13 cellular contexts compared by ENCODE assay signal in the genomic region with DNA sequence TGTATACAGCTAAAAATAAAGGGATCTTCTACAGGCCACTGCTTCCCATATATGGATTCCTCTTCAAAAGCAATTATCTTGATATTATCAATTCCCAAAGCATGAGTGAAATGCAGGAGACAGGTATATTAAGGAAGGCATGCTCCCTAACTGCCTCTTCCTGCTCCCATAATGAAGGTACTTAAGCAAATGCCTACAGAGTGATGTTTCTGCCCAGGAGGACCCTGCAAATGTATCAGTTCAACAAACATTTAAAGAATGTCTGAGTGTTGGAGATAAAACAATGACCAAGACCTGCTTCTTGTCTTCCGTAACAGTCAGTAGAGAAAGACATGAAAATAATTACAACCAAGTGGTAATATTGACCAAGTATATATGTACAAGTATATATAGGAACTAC. TPM values are rescaled to one million over a fixed set of nuclear protein-coding genes. Genes with fewer than 3 reads are reported as not detected.
DNase-seq lines count a peak whose midpoint lies in the region; ATAC-seq and TF ChIP-seq lines count a peak whose summit lies in the region.
"Had no signal": no experiment of that assay in that cellular context is flagged by ENCODE, and none has a peak within 500 bp of the region (broad histone marks: within the 10 kb centered on the region; RNA-seq: fewer than 3 reads in every experiment).

No MANE protein-coding gene starts in this region.

- H3K9me2 ChIP-seq in GM23338 (ENCODE audit: insufficient read depth): no peaks in the 10 kb centered on the region

- H3F3A ChIP-seq in GM23338 (replicated peaks; ENCODE audit: low read depth): 0 out of 2 replicates have a peak, but pooled peaks cover 4% of the 10 kb centered on the region

- H2AFZ ChIP-seq in GM23338: no peak overlapping the region

- H3K4me2 ChIP-seq in BLaER1 (peak overlapping the region; percentile 78), GM23338 (no peak overlapping the region)

- TF ChIP-seq POLR2A in suprapubic skin (IDR thresholded peaks at IDR 0.05): no peak

- H4K20me1 ChIP-seq in BLaER1 (peaks cover 60% of the 10 kb centered on the region), GM23338 (replicated peaks; ENCODE audit: insufficient read depth) (no peaks in the 10 kb centered on the region)

- no peaks in the 10 kb centered on the region for H3K27me3 ChIP-seq in BLaER1
- peaks cover 14% of the 10 kb centered on the region for H3K27me3 ChIP-seq in GM23338 (ENCODE audit: insufficient read depth)
- H3K27me3 ChIP-seq in naive thymus-derived CD4-positive, alpha-beta T cell (ENCODE audit: control insufficient read depth in 2 of 2, insufficient read depth in 2 of 2, low read length in 2 of 2): no peaks in the 10 kb centered on the region
- H3K27me3 ChIP-seq in suprapubic skin: no peaks in the 10 kb centered on the region
- H3K27me3 ChIP-seq: MG63, vagina had no signal

- H3K36me3 ChIP-seq in BLaER1: no peaks in the 10 kb centered on the region; the same call in 1 of the 2 replicates
- H3K36me3 ChIP-seq in GM23338 (ENCODE audit: insufficient read depth): no peaks in the 10 kb centered on the region
- H3K36me3 ChIP-seq in naive thymus-derived CD4-positive, alpha-beta T cell (ENCODE audit: control insufficient read depth in 2 of 3, insufficient read depth in 3 of 3, low read length in 3 of 3): peaks cover 0 to 7% (median 0%) of the 10 kb centered on the region in 3 experiments
- H3K36me3 ChIP-seq in suprapubic skin: no peaks in the 10 kb centered on the region
- H3K36me3 ChIP-seq: vagina had no signal

- no peak for ATAC-seq in GM23338
- no peak for ATAC-seq in naive thymus-derived CD4-positive, alpha-beta T cell
- no peak for ATAC-seq in GM18907 (IDR thresholded peaks at IDR 0.05; ENCODE audit: unreplicated experiment)

- CTCF ChIA-PET in naive thymus-derived CD4-positive, alpha-beta T cell (lab: Charles Lee): no interaction called here

- no peak overlapping the region for H3K9ac ChIP-seq in BLaER1

- no peaks in the 10 kb centered on the region; the same call in 1 of the 2 replicates for H3K79me2 ChIP-seq in GM23338 (replicated peaks; ENCODE audit: insufficient read depth)

- TF ChIP-seq CTCF in GM23338 (conservative IDR thresholded peaks at IDR 0.05; ENCODE audit: low read depth in 2 of 2): no peak
- TF ChIP-seq CTCF in suprapubic skin (IDR thresholded peaks at IDR 0.05): no peak

- intact Hi-C loops in naive thymus-derived CD4-positive, alpha-beta T cell (cut with micrococcal nuclease): no loop called here
- intact Hi-C loops in cardiac septum (cut with DNase I): no loop called here

- peaks cover 45% of the 10 kb centered on the region for H3K4me1 ChIP-seq in BLaER1
- H3K4me1 ChIP-seq in GM23338 (ENCODE audit: insufficient read depth): peaks cover 8% of the 10 kb centered on the region; the same call in 1 of the 2 replicates
- peaks cover 15 to 19% of the 10 kb centered on the region in 2 donors for H3K4me1 ChIP-seq in naive thymus-derived CD4-positive, alpha-beta T cell (ENCODE audit: control insufficient read depth in 2 of 2, insufficient read depth in 2 of 2, low read length in 2 of 2)
- peaks cover 28% of the 10 kb centered on the region for H3K4me1 ChIP-seq in suprapubic skin

- no peak overlapping the region for H3K27ac Mint-ChIP-seq in GM23338
- peak overlapping the region in 8 of 9 donors; percentile 61 to 98 (median 97) for H3K27ac Mint-ChIP-seq in naive thymus-derived CD4-positive, alpha-beta T cell
- H3K27ac Mint-ChIP-seq: activated T-helper 1 cell treated with anti-CD3 and anti-CD28 coated beads, Interleukin-12 subunit alpha, Interleukin-12 subunit beta, Interleukin-2, Interleukin-4 antibody, amounts not matched to agents 30 ng/mL and 10 ng/mL and 1 ng/mL, durations not matched to agents 14 hours and 24 hours and 36 hours had no signal

- 95% methylated on average over 1 of the region's 1 CpG for WGBS in suprapubic skin

- peaks cover 23% of the 10 kb centered on the region for H3K4me1 Mint-ChIP-seq in GM23338
- peaks cover 44 to 77% (median 67%) of the 10 kb centered on the region in 7 donors for H3K4me1 Mint-ChIP-seq in naive thymus-derived CD4-positive, alpha-beta T cell

- DNase-seq in GM23338 (ENCODE audit: low spot score): peak; percentile 23
- peak; percentile 44 for DNase-seq in astrocyte of the hippocampus (ENCODE audit: low read depth, low spot score)
- no peak for DNase-seq in naive thymus-derived CD4-positive, alpha-beta T cell
- DNase-seq in suprapubic skin (ENCODE audit: low spot score in 2 of 2): no peak
- DNase-seq in COR-L47 (lab: John Stamatoyannopoulos, UW): no peak
- no peak for DNase-seq in cardiac septum (ENCODE audit: low spot score)
- DNase-seq: head of caudate nucleus, MG63 had no signal

- H3K27ac ChIP-seq in BLaER1 (peak overlapping the region; percentile 98), GM23338 (ENCODE audit: low read depth) (no peak overlapping the region), suprapubic skin (no peak overlapping the region)
- no peak overlapping the region for H3K27ac ChIP-seq in naive thymus-derived CD4-positive, alpha-beta T cell (ENCODE audit: low read depth, low read length)
- H3K27ac ChIP-seq: vagina had no signal

- no peaks in the 10 kb centered on the region for H3K36me3 Mint-ChIP-seq in GM23338 (ENCODE audit: low read depth)
- H3K36me3 Mint-ChIP-seq in naive thymus-derived CD4-positive, alpha-beta T cell: peaks cover 0 to 23% (median 3%) of the 10 kb centered on the region in 5 donors

- no peak for TF ChIP-seq EP300 in suprapubic skin (IDR thresholded peaks at IDR 0.05)

- H3K4me3 ChIP-seq in BLaER1: 0 out of 2 replicates have a peak overlapping the region, but pooled peaks have one; percentile 11
- no peak overlapping the region for H3K4me3 ChIP-seq in GM23338
- no peak overlapping the region for H3K4me3 ChIP-seq in naive thymus-derived CD4-positive, alpha-beta T cell (ENCODE audit: low read length)
- no peak overlapping the region for H3K4me3 ChIP-seq in suprapubic skin
- H3K4me3 ChIP-seq: MG63, vagina had no signal

- H3K27me3 Mint-ChIP-seq in GM23338 (ENCODE audit: insufficient read depth, low read depth, poor library complexity): peaks cover 11% of the 10 kb centered on the region
- H3K27me3 Mint-ChIP-seq in naive thymus-derived CD4-positive, alpha-beta T cell: no peaks in the 10 kb centered on the region

- POLR2A ChIA-PET in naive thymus-derived CD4-positive, alpha-beta T cell (lab: Charles Lee): interaction anchor here (1.4 to 7.7 kb wide), 2 partner anchors 8 to 267 kb away, joined by 4 to 90 read pairs; partner anchors contain the start of gene PNRC1

- H3K9me3 Mint-ChIP-seq in GM23338: no peaks in the 10 kb centered on the region
- H3K9me3 Mint-ChIP-seq in naive thymus-derived CD4-positive, alpha-beta T cell: no peaks in the 10 kb centered on the region
- H3K9me3 Mint-ChIP-seq: activated T-helper 1 cell treated with anti-CD3 and anti-CD28 coated beads, Interleukin-12 subunit alpha, Interleukin-12 subunit beta, Interleukin-2, Interleukin-4 antibody, amounts not matched to agents 30 ng/mL and 10 ng/mL and 1 ng/mL, durations not matched to agents 14 hours and 24 hours and 36 hours had no signal

- H3K9me3 ChIP-seq in BLaER1 (no peaks in the 10 kb centered on the region), suprapubic skin (no peaks in the 10 kb centered on the region)
- no peaks in the 10 kb centered on the region for H3K9me3 ChIP-seq in naive thymus-derived CD4-positive, alpha-beta T cell (ENCODE audit: control insufficient read depth in 2 of 3, low read length in 3 of 3)
- H3K9me3 ChIP-seq: MG63, vagina had no signal

- no peak overlapping the region for H3K4me3 Mint-ChIP-seq in GM23338
- H3K4me3 Mint-ChIP-seq in naive thymus-derived CD4-positive, alpha-beta T cell: peak overlapping the region in 1 of 10 donors; percentile 98
- H3K4me3 Mint-ChIP-seq: activated T-helper 1 cell treated with anti-CD3 and anti-CD28 coated beads, Interleukin-12 subunit alpha, Interleukin-12 subunit beta, Interleukin-2, Interleukin-4 antibody, amounts not matched to agents 30 ng/mL and 10 ng/mL and 1 ng/mL, durations not matched to agents 14 hours and 24 hours and 36 hours had no signal

RNA-seq across cellular contexts. Expression of gene UBE2J1, which starts 4.2 kb away (rescaled TPM):
- total RNA-seq in GM23338 (2014; rRNA removed; shearing (Covaris generic)): 10.3 and 13.1 TPM in 2 replicates
- polyA plus RNA-seq in GM23338 (2016; fragmentation: Nextera tagmentation; extraction: Ambion mirVana): 6.4 and 7.5 TPM in 2 replicates
- 10 to 100 TPM; 18.8 to 47.7 (median 27.7) TPM for total RNA-seq in naive thymus-derived CD4-positive, alpha-beta T cell
- 10 to 100 TPM; 25.1 to 33.8 TPM for polyA plus RNA-seq in naive thymus-derived CD4-positive, alpha-beta T cell
- total RNA-seq in suprapubic skin (10 to 100 TPM; 18.7 to 26.1 (median 20.6) TPM), cardiac septum (18.0 TPM)

RNA-seq across cellular contexts. Expression of gene GABRR2, which starts 33.3 kb away (rescaled TPM):
- 0.39 TPM in 1 of 2 replicates, not detected in the other for total RNA-seq in GM23338 (2014; rRNA removed; shearing (Covaris generic))
- polyA plus RNA-seq in GM23338 (2016; fragmentation: Nextera tagmentation; extraction: Ambion mirVana): not detected in 2 replicates
- 1 to 10 TPM in 3 of 5 experiments, under 1 TPM in 2; 0.40 to 1.9 (median 1.5) TPM for total RNA-seq in naive thymus-derived CD4-positive, alpha-beta T cell
- polyA plus RNA-seq in naive thymus-derived CD4-positive, alpha-beta T cell: not detected
- total RNA-seq in suprapubic skin (under 1 TPM in 1 of 4 donors, not detected in 3; 0.89 TPM), cardiac septum (1.7 TPM)
- total RNA-seq: G401 had no signal

Comparison
In these comparisons a context has a peak if more than half of its experiments do, and no peak if none do; other contexts are left out.
1. DNase-seq: peak in GM23338 (single experiment) and astrocyte of the hippocampus (single experiment); none in naive thymus-derived CD4-positive, alpha-beta T cell (0 of 9), suprapubic skin (0 of 2), COR-L47 (single experiment) and cardiac septum (single experiment).